In the genomic region with DNA sequence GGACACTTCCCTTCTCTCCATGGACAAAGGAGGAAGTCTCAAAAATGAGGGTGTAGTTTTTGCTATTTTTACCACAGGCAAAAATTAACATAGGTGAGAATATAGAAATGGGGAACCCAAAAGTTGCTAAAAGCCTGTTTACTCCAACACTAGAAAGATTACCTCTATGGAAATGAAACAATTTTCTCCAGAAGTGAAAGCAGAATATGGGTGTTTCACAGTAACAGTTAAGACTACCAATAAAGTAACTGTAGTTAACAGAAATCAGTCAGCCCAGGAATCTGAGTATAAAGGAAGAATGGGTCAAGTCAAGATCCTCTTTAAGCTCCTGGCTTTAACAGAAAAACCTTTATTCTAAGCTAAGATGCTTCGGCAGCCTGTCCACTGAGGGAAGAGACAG, we compare ENCODE assay signal across 9 cellular contexts. TPM values are rescaled to one million over a fixed set of nuclear protein-coding genes. Genes with fewer than 3 reads are reported as not detected.
DNase-seq lines count a peak whose midpoint lies in the region; ATAC-seq and TF ChIP-seq lines count a peak whose summit lies in the region.
"Had no signal": no experiment of that assay in that cellular context is flagged by ENCODE, and none has a peak within 500 bp of the region (broad histone marks: within the 10 kb centered on the region; RNA-seq: fewer than 3 reads in every experiment).

No MANE protein-coding gene starts in this region.

- H3K27ac Mint-ChIP-seq in dendritic cell treated with granulocyte-macrophage colony-stimulating factor and Interleukin-4, amounts not matched to agents 40 ng/mL and 50 ng/mL, for 4 days: peak overlapping the region; percentile 69

- peaks cover 79% of the 10 kb centered on the region for H3K36me3 Mint-ChIP-seq in dendritic cell treated with granulocyte-macrophage colony-stimulating factor and Interleukin-4, amounts not matched to agents 40 ng/mL and 50 ng/mL, for 4 days (ENCODE audit: low read depth)

- H3K79me2 ChIP-seq in osteoblast (ENCODE audit: insufficient read depth, low read length): peaks cover 100% of the 10 kb centered on the region

- peaks cover 71% of the 10 kb centered on the region for H3K4me1 ChIP-seq in osteoblast (ENCODE audit: insufficient read depth, low read length)

- no peaks in the 10 kb centered on the region for H3K9me3 ChIP-seq in osteoblast (ENCODE audit: low read depth, low read length)

- peaks cover 98% of the 10 kb centered on the region for H4K20me1 ChIP-seq in osteoblast (ENCODE audit: insufficient read depth, low read length)

- no peaks in the 10 kb centered on the region for H3K27me3 Mint-ChIP-seq in dendritic cell treated with granulocyte-macrophage colony-stimulating factor and Interleukin-4, amounts not matched to agents 40 ng/mL and 50 ng/mL, for 4 days

- ATAC-seq in GM18858 (IDR thresholded peaks at IDR 0.05; ENCODE audit: unreplicated experiment): peak; percentile 47
- ATAC-seq in HG03442 (IDR thresholded peaks at IDR 0.05; ENCODE audit: unreplicated experiment): no peak

- H3K4me1 Mint-ChIP-seq in dendritic cell treated with granulocyte-macrophage colony-stimulating factor and Interleukin-4, amounts not matched to agents 40 ng/mL and 50 ng/mL, for 4 days (ENCODE audit: low read depth): peaks cover 84% of the 10 kb centered on the region

- no peaks in the 10 kb centered on the region for H3K27me3 ChIP-seq in osteoblast (ENCODE audit: insufficient read depth, low read length)

- CTCF ChIA-PET in GM10248 (lab: Yijun Ruan, JAX): interaction anchor here (1.5 to 2.5 kb wide), 2 partner anchors 15 kb away, joined by 6 to 18 read pairs; no protein-coding TSS in a partner anchor

- H3K4me3 ChIP-seq in osteoblast (ENCODE audit: insufficient read depth, low read length): peak overlapping the region; percentile 1

- peak; percentile 65 for DNase-seq in MV-4-11 (lab: John Stamatoyannopoulos, UW)
- no peak for DNase-seq in osteoblast (ENCODE audit: insufficient read length, low spot score, missing footprints)
- DNase-seq in DMS153 treated with DMSO at 0.1 percent for 48 hours (lab: John Stamatoyannopoulos, UW; ENCODE audit: unreplicated experiment): no peak
- DNase-seq in GM10248 (ENCODE audit: extremely low spot score): no peak
- no peak for DNase-seq in stimulated activated CD4-positive, alpha-beta T cell treated with anti-CD3 and anti-CD28 coated beads, Interleukin-1b, Interleukin-23, amount 100 ng/mL, for 48 hours
- DNase-seq: stimulated activated CD4-positive, alpha-beta T cell treated with anti-CD3 and anti-CD28 coated beads, Interleukin-12 subunit alpha, Interleukin-12 subunit beta, amount 100 ng/mL, for 4 hours had no signal

- TF ChIP-seq CTCF in osteoblast (IDR thresholded peaks at IDR 0.05; ENCODE audit: extremely low read depth, low read depth, low read length): no peak
- no peak for TF ChIP-seq CTCF in GM10248 (IDR thresholded peaks at IDR 0.05; ENCODE audit: control extremely low read depth, extremely low read depth, low read depth, missing control alignments)

- no peaks in the 10 kb centered on the region for H3K9me3 Mint-ChIP-seq in dendritic cell treated with granulocyte-macrophage colony-stimulating factor and Interleukin-4, amounts not matched to agents 40 ng/mL and 50 ng/mL, for 4 days

- peaks cover 66% of the 10 kb centered on the region for H3K36me3 ChIP-seq in osteoblast (ENCODE audit: insufficient read depth, low read length)

- POLR2A ChIA-PET in GM10248 (lab: Yijun Ruan, JAX): interaction anchor here (1.0 to 4.1 kb wide), 4 partner anchors 8 to 642 kb away, joined by 3 to 35 read pairs (median 5); a partner anchor contains a TSS

- no peak overlapping the region for H2AFZ ChIP-seq in osteoblast (ENCODE audit: low read length)

- intact Hi-C loops in dendritic cell treated with granulocyte-macrophage colony-stimulating factor and Interleukin-4, amounts not matched to agents 40 ng/mL and 50 ng/mL, for 4 days (cut with micrococcal nuclease): no loop called here

- H3K4me2 ChIP-seq in osteoblast (ENCODE audit: insufficient read depth, low read length): peak overlapping the region; percentile 90

- H3K27ac ChIP-seq in osteoblast (ENCODE audit: low read depth, low read length): peak overlapping the region; percentile 72

- no peak overlapping the region for H3K4me3 Mint-ChIP-seq in dendritic cell treated with granulocyte-macrophage colony-stimulating factor and Interleukin-4, amounts not matched to agents 40 ng/mL and 50 ng/mL, for 4 days

RNA-seq across cellular contexts. Expression of a gene that starts 9.3 kb away (rescaled TPM):
- total RNA-seq in osteoblast: 95.2 and 111 TPM in 2 replicates
